Comparison of ENCODE assay signal across 36 cellular contexts in genomic region chr5:3307982-3308621, GRCh38.
"Had no signal": no experiment of that assay in that cellular context is flagged by ENCODE, and none has a peak within 500 bp of the region (broad histone marks: within the 10 kb centered on the region; RNA-seq: fewer than 3 reads in every experiment).

No MANE protein-coding gene starts in this region.

- H3K4me1 ChIP-seq: ascending aorta, Peyer's patch had no signal

- H3K27ac Mint-ChIP-seq: activated B cell treated with CpG ODN at 0.5 μM for 24 hours; activated CD4-positive, alpha-beta memory T cell treated with anti-CD3 and anti-CD28 coated beads, Interleukin-2, amount 10 ng/mL, durations not matched to agents 7 days and 5 days; activated CD8-positive, alpha-beta memory T cell treated with anti-CD3 and anti-CD28 coated beads, Interleukin-2, amount 10 ng/mL, durations not matched to agents 7 days and 5 days; activated naive CD4-positive, alpha-beta T cell treated with anti-CD3 and anti-CD28 coated beads, Interleukin-2, amount 10 ng/mL, durations not matched to agents 7 days and 5 days; activated naive CD8-positive, alpha-beta T cell treated with anti-CD3 and anti-CD28 coated beads for 36 hours had no signal

- H3K36me3 ChIP-seq: ascending aorta, Peyer's patch had no signal

- H3K27me3 Mint-ChIP-seq: activated B cell treated with CpG ODN at 0.5 μM for 24 hours; activated CD4-positive, alpha-beta memory T cell treated with anti-CD3 and anti-CD28 coated beads, Interleukin-2, amount 10 ng/mL, durations not matched to agents 7 days and 5 days; activated CD8-positive, alpha-beta memory T cell treated with anti-CD3 and anti-CD28 coated beads, Interleukin-2, amount 10 ng/mL, durations not matched to agents 7 days and 5 days; activated naive CD4-positive, alpha-beta T cell treated with anti-CD3 and anti-CD28 coated beads, Interleukin-2, amount 10 ng/mL, durations not matched to agents 7 days and 5 days; activated naive CD8-positive, alpha-beta T cell treated with anti-CD3 and anti-CD28 coated beads for 36 hours had no signal

- H3K9me3 Mint-ChIP-seq: activated naive CD8-positive, alpha-beta T cell treated with anti-CD3 and anti-CD28 coated beads for 36 hours had no signal

- H3K4me1 Mint-ChIP-seq: activated B cell treated with CpG ODN at 0.5 μM for 24 hours; activated CD4-positive, alpha-beta memory T cell treated with anti-CD3 and anti-CD28 coated beads, Interleukin-2, amount 10 ng/mL, durations not matched to agents 7 days and 5 days; activated CD8-positive, alpha-beta memory T cell treated with anti-CD3 and anti-CD28 coated beads, Interleukin-2, amount 10 ng/mL, durations not matched to agents 7 days and 5 days; activated naive CD4-positive, alpha-beta T cell treated with anti-CD3 and anti-CD28 coated beads, Interleukin-2, amount 10 ng/mL, durations not matched to agents 7 days and 5 days; activated naive CD8-positive, alpha-beta T cell treated with anti-CD3 and anti-CD28 coated beads for 36 hours had no signal

- DNase-seq: activated B cell treated with CpG ODN at 0.5 μM for 24 hours; activated CD4-positive, alpha-beta memory T cell treated with anti-CD3 and anti-CD28 coated beads, Interleukin-2, amount 10 ng/mL, durations not matched to agents 7 days and 5 days; activated CD4-positive, alpha-beta T cell treated with anti-CD3 and anti-CD28 coated beads for 4 hours; activated CD4-positive, CD25-positive, alpha-beta regulatory T cell treated with anti-CD3 and anti-CD28 coated beads, Interleukin-2, amount 50 U/mL, for 72 hours; activated CD8-positive, alpha-beta memory T cell treated with anti-CD3 and anti-CD28 coated beads for 24 hours; activated CD8-positive, alpha-beta memory T cell treated with anti-CD3 and anti-CD28 coated beads, Interleukin-2, amount 10 ng/mL, durations not matched to agents 7 days and 5 days; activated CD8-positive, alpha-beta memory T cell treated with anti-CD3 and anti-CD28 coated beads, Interleukin-2, amount 50 U/mL, for 48 hours; activated effector memory CD4-positive, alpha-beta T cell treated with Interleukin-2 at 50 U/mL for 16 hours; activated naive CD4-positive, alpha-beta T cell treated with anti-CD3 and anti-CD28 coated beads, Interleukin-2, amount 10 ng/mL, durations not matched to agents 7 days and 5 days; activated naive CD8-positive, alpha-beta T cell treated with anti-CD3 and anti-CD28 coated beads for 36 hours; activated T-cell treated with anti-CD3 and anti-CD28 coated beads, Interleukin-2, amount 50 U/mL, for 48 hours; amniotic stem cell; caudate nucleus; cerebellar nuclear complex; Kasumi-1; KG1; MM.1S; MV-4-11; NCI-H1092; NCI-H1436 treated with DMSO at 0.1 percent for 48 hours; NCI-H1694 treated with DMSO at 0.1 percent for 48 hours; NCI-H2029; NCI-H2171; NCI-H510A; NCI-H526; NCI-H748 treated with DMSO at 0.1 percent for 48 hours; NK-92 treated with Interleukin-12 subunit alpha and Interleukin-12 subunit beta, amount 100 ng/mL, for 24 hours; PC-3; Peyer's patch; Right ventricle myocardium superior; SW 1271; T-helper 1 cell; T-helper 2 cell; T-helper 9 cell had no signal

- H3K4me3 ChIP-seq: ascending aorta, Peyer's patch had no signal

- ATAC-seq: activated CD8-positive, alpha-beta memory T cell treated with anti-CD3 and anti-CD28 coated beads, Interleukin-2, amount 10 ng/mL, durations not matched to agents 7 days and 5 days; PC-3 had no signal

- H3K36me3 Mint-ChIP-seq: activated CD8-positive, alpha-beta memory T cell treated with anti-CD3 and anti-CD28 coated beads, Interleukin-2, amount 10 ng/mL, durations not matched to agents 7 days and 5 days; activated naive CD4-positive, alpha-beta T cell treated with anti-CD3 and anti-CD28 coated beads, Interleukin-2, amount 10 ng/mL, durations not matched to agents 7 days and 5 days; activated naive CD8-positive, alpha-beta T cell treated with anti-CD3 and anti-CD28 coated beads for 36 hours had no signal

- H3K27me3 ChIP-seq: ascending aorta, Peyer's patch had no signal

- H3K4me3 Mint-ChIP-seq: activated B cell treated with CpG ODN at 0.5 μM for 24 hours; activated CD4-positive, alpha-beta memory T cell treated with anti-CD3 and anti-CD28 coated beads, Interleukin-2, amount 10 ng/mL, durations not matched to agents 7 days and 5 days; activated CD8-positive, alpha-beta memory T cell treated with anti-CD3 and anti-CD28 coated beads, Interleukin-2, amount 10 ng/mL, durations not matched to agents 7 days and 5 days; activated naive CD4-positive, alpha-beta T cell treated with anti-CD3 and anti-CD28 coated beads, Interleukin-2, amount 10 ng/mL, durations not matched to agents 7 days and 5 days; activated naive CD8-positive, alpha-beta T cell treated with anti-CD3 and anti-CD28 coated beads for 36 hours had no signal

- H3K27ac ChIP-seq: ascending aorta, Peyer's patch, VCaP had no signal

- H3K9me3 ChIP-seq: ascending aorta, Peyer's patch had no signal
